1 cellular context compared by ENCODE assay signal in the genomic region with DNA sequence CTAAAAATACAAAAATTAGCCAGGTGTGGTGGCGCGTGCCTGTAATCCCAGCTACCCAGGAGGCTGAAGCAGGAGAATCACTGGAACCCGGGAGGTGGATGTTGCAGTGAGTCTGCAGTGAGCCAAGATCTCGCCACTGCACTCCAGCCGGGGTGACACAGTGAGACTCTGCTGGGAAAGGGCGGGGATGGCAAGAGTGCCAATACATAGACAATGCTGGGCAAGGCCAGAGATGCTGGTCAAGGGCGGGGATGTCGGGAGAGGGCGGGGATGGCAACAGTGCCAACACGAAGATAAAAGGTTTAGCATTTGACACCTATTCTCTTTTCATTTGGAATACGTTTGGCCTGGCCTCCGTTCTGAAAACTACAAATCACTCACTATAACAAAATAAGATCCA.
TF ChIP-seq lines count a peak whose summit lies in the region.

No MANE protein-coding gene starts in this region.

TF ChIP-seq in GM23338, 12 proteins besides CTCF, POLR2A, EP300 and RAD21:
- TF ChIP-seq ZNF462 (CRISPR knock-in tag; IDR thresholded peaks at IDR 0.05) = no peak
- TF ChIP-seq CREB1 (CRISPR knock-in tag; IDR thresholded peaks at IDR 0.05; ENCODE audit: low read depth) = no peak
- no peak for TF ChIP-seq ZNF331 (CRISPR knock-in tag; IDR thresholded peaks at IDR 0.05; ENCODE audit: low read depth)
- TF ChIP-seq STAT1 (IDR thresholded peaks at IDR 0.05; ENCODE audit: unreplicated experiment) = no peak
- no peak for TF ChIP-seq POLR2AphosphoS5 (IDR thresholded peaks at IDR 0.05; ENCODE audit: low read depth)
- no peak for TF ChIP-seq NANOG (IDR thresholded peaks at IDR 0.05; ENCODE audit: borderline replicate concordance)
TF ChIP-seq in GM23338: peak in this region for 0.
